26 cellular contexts compared by ENCODE assay signal in the genomic region with DNA sequence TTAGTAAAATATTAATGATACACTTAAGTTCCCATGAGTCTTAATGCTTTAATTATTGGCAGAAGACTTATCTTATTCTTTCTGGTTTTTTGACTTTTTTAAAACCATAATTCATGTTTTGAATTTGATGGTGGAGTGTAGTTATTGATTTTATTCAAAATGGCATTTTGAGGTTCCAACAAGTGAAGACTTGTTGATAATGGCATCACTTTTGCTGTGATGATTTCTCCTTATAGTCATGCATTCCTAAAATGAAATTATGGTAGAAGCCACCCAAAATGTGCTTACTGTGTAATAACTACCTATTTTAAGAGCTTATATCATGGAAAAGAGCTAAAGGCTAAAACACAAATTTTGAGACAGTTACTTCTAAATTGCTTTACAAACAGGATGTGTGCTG. TPM values are rescaled to one million over a fixed set of nuclear protein-coding genes. Genes with fewer than 3 reads are reported as not detected.
A peak's percentile ranks its signal among the peaks of the same experiment; 100 is the strongest.
DNase-seq lines count a peak whose midpoint lies in the region; ATAC-seq and TF ChIP-seq lines count a peak whose summit lies in the region.
"Had no signal": no experiment of that assay in that cellular context is flagged by ENCODE, and none has a peak within 500 bp of the region (broad histone marks: within the 10 kb centered on the region; RNA-seq: fewer than 3 reads in every experiment).

No MANE protein-coding gene starts in this region.

- POLR2A ChIA-PET in MCF 10A (lab: Yijun Ruan, JAX) (interaction anchor here (0.6 to 6.5 kb wide), 11 partner anchors 20 to 822 kb away, joined by 3 to 82 read pairs (median 4); partner anchors contain the start of genes IBTK, ME1 and TPBG), Panc1 (lab: Charles Lee) (no interaction called here)

- peak overlapping the region; percentile 17 for H3K27ac Mint-ChIP-seq in MCF 10A (ENCODE audit: low read depth, unreplicated experiment)
- H3K27ac Mint-ChIP-seq: stimulated activated naive CD8-positive, alpha-beta T cell treated with anti-CD3 and anti-CD28 coated beads, Interleukin-15, amount 100 ng/mL, for 72 hours had no signal

- BruUV-seq in MCF 10A (replicated peaks; lab: Mats Ljungman, UMichigan) (no TSS peak), Panc1 (replicated peaks; lab: Mats Ljungman, UMichigan) (no TSS peak)

- peaks cover 12% of the 10 kb centered on the region for H3K4me1 Mint-ChIP-seq in MCF 10A (ENCODE audit: insufficient read depth, unreplicated experiment)

- H3K9me3 Mint-ChIP-seq in MCF 10A (ENCODE audit: unreplicated experiment), result no peaks in the 10 kb centered on the region
- H3K9me3 Mint-ChIP-seq: neural crest cell; stimulated activated naive CD8-positive, alpha-beta T cell treated with anti-CD3 and anti-CD28 coated beads, Interleukin-15, amount 100 ng/mL, for 72 hours had no signal

- H3K4me3 Mint-ChIP-seq in MCF 10A (ENCODE audit: unreplicated experiment), result peak overlapping the region; percentile 85

- no peaks in the 10 kb centered on the region for H3K27me3 Mint-ChIP-seq in MCF 10A (ENCODE audit: insufficient read depth, unreplicated experiment)
- H3K27me3 Mint-ChIP-seq: stimulated activated naive CD8-positive, alpha-beta T cell treated with anti-CD3 and anti-CD28 coated beads, Interleukin-15, amount 100 ng/mL, for 72 hours had no signal

- no peaks in the 10 kb centered on the region for H3K9me3 ChIP-seq in breast epithelium
- H3K9me3 ChIP-seq in Panc1 (ENCODE audit: control insufficient read depth, insufficient read depth, low read depth, low read length), result no peaks in the 10 kb centered on the region
- H3K9me3 ChIP-seq in BE2C, result no peaks in the 10 kb centered on the region
- H3K9me3 ChIP-seq: ascending aorta, esophagus squamous epithelium, left lung, transverse colon had no signal

- in situ Hi-C loops in Panc1 (cut with HindIII; ENCODE audit: low pct_unique_long_range_greater_than_20kb, low sequenced_read_pairs), result no loop called here
- in situ Hi-C loops in ACHN (cut with HindIII; ENCODE audit: low pct_ligation_motif_present, low pct_unique_long_range_greater_than_20kb, low sequenced_read_pairs), result loop anchor here (25.0 kb wide), 1 partner anchor 832 kb away; the partner anchor contains the start of gene IBTK

- intact Hi-C loops in MCF 10A (cut with micrococcal nuclease), result loop anchor here (5.0 kb wide), 1 partner anchor 348 kb away; no protein-coding TSS in a partner anchor
- intact Hi-C loops in breast epithelium (cut with DNase I; ENCODE audit: low total_unique reads), result no loop called here
- intact Hi-C loops in Panc1 (cut with micrococcal nuclease; ENCODE audit: unreplicated experiment), result loop anchor here (5.0 to 10.0 kb wide), 3 partner anchors 128 to 443 kb away; partner anchors contain the start of gene PRSS35

- H3K4me3 ChIP-seq in breast epithelium, result no peak overlapping the region
- no peak overlapping the region; a peak in 1 of 4 replicates for H3K4me3 ChIP-seq in Panc1 (ENCODE audit: low read depth in 2 of 2, low read length in 2 of 2)
- H3K4me3 ChIP-seq in BE2C (ENCODE audit: low read depth, low read length), result no peak overlapping the region
- H3K4me3 ChIP-seq: left lung had no signal

- H3K36me3 ChIP-seq in breast epithelium, result no peaks in the 10 kb centered on the region
- no peaks in the 10 kb centered on the region; the same call in 1 of the 2 replicates for H3K36me3 ChIP-seq in Panc1 (ENCODE audit: control insufficient read depth, insufficient read depth, low read length)
- H3K36me3 ChIP-seq in BE2C, result no peaks in the 10 kb centered on the region
- H3K36me3 ChIP-seq: ascending aorta, esophagus squamous epithelium, left lung, transverse colon had no signal

- DNase-seq in MCF 10A (ENCODE audit: unreplicated experiment), result no peak
- no peak for DNase-seq in breast epithelium (ENCODE audit: low spot score in 2 of 2)
- DNase-seq in Panc1 (ENCODE audit: low read depth, low spot score), result no peak
- no peak for DNase-seq in epithelial cell of prostate (ENCODE audit: low read depth, low spot score)
- DNase-seq in DMS79 (lab: John Stamatoyannopoulos, UW), result no peak
- no peak for DNase-seq in ACHN
- DNase-seq in stimulated activated CD4-positive, alpha-beta T cell treated with anti-CD3 and anti-CD28 coated beads, Interleukin-4, amount 100 ng/mL, for 1 hour, result no peak
- DNase-seq in BE2C, result no peak
- DNase-seq: 8988T; activated CD8-positive, alpha-beta memory T cell treated with anti-CD3 and anti-CD28 coated beads for 24 hours; activated naive CD4-positive, alpha-beta T cell treated with anti-CD3 and anti-CD28 coated beads, Interleukin-2, amount 50 U/mL, for 16 hours; activated T-cell treated with anti-CD3 and anti-CD28 coated beads, Interleukin-2, amount 50 U/mL, for 48 hours; esophagus squamous epithelium; KG1; left lung; midbrain; NCI-H1092; NCI-H2029 treated with DMSO at 0.1 percent for 48 hours; NK-92 treated with Interleukin-12 subunit alpha and Interleukin-12 subunit beta, amount 100 ng/mL, for 24 hours; stimulated activated CD4-positive, alpha-beta T cell treated with anti-CD3 and anti-CD28 coated beads, Interleukin-4, amount 100 ng/mL, for 4 hours; stimulated activated naive CD8-positive, alpha-beta T cell treated with anti-CD3 and anti-CD28 coated beads, Interleukin-15, amount 100 ng/mL, for 72 hours; T-helper 9 cell; transverse colon had no signal

- no peak for TF ChIP-seq CTCF in MCF 10A (IDR thresholded peaks at IDR 0.05; ENCODE audit: unreplicated experiment)
- no peak for TF ChIP-seq CTCF in breast epithelium (IDR thresholded peaks at IDR 0.05)
- no peak for TF ChIP-seq CTCF in Panc1 (IDR thresholded peaks at IDR 0.05)
- no peak for TF ChIP-seq CTCF in BE2C (IDR thresholded peaks at IDR 0.05; ENCODE audit: low read depth, low read length)

- CTCF ChIA-PET in MCF 10A (lab: Yijun Ruan, JAX), result interaction anchor here (0.7 to 9.1 kb wide), 3 partner anchors 80 to 147 kb away, joined by 3 to 231 read pairs (median 3); no protein-coding TSS in a partner anchor
- CTCF ChIA-PET in Panc1 (lab: Charles Lee), result interaction anchor here (0.7 to 0.9 kb wide), 2 partner anchors 146 to 821 kb away, joined by 4 read pairs; no protein-coding TSS in a partner anchor

- H3K27me3 ChIP-seq in breast epithelium (no peaks in the 10 kb centered on the region), Panc1 (ENCODE audit: control insufficient read depth, insufficient read depth, low read length) (no peaks in the 10 kb centered on the region), BE2C (no peaks in the 10 kb centered on the region)
- H3K27me3 ChIP-seq: ascending aorta, esophagus squamous epithelium, left lung, transverse colon had no signal

- no peaks in the 10 kb centered on the region for H3K36me3 Mint-ChIP-seq in MCF 10A (ENCODE audit: insufficient read depth, unreplicated experiment)

- H3K27ac ChIP-seq in breast epithelium (peak overlapping the region in 1 of 2 donors; percentile 97), Panc1 (ENCODE audit: low read length) (peak overlapping the region; percentile 59; the same call in 1 of the 2 replicates), epithelial cell of prostate (peak overlapping the region; percentile 92)
- H3K27ac ChIP-seq: ascending aorta, RWPE1 had no signal

- no peak for TF ChIP-seq POLR2A in breast epithelium (IDR thresholded peaks at IDR 0.05)

- H3K4me1 ChIP-seq in breast epithelium, result peaks cover 0 to 14% of the 10 kb centered on the region in 2 donors
- peaks cover 34% of the 10 kb centered on the region for H3K4me1 ChIP-seq in Panc1 (ENCODE audit: control insufficient read depth, insufficient read depth, low read length)
- H3K4me1 ChIP-seq in BE2C, result no peaks in the 10 kb centered on the region

- no peak for ATAC-seq in Panc1
- ATAC-seq: left lung; stimulated activated naive CD8-positive, alpha-beta T cell treated with anti-CD3 and anti-CD28 coated beads, Interleukin-15, amount 100 ng/mL, for 72 hours had no signal

RNA-seq across cellular contexts. Expression of gene DOP1A, which starts 2.2 kb away (rescaled TPM):
- total RNA-seq in MCF 10A (2022) (25.8 and 31.3 TPM in 2 replicates), breast epithelium (10 to 100 TPM; 27.5 to 93.2 (median 56.4) TPM), Panc1 (2021; ENCODE audit: unreplicated experiment) (13.4 TPM)
- 3.7 TPM for polyA plus RNA-seq in Panc1 (2012; ENCODE audit: insufficient read length)
- 12.5 TPM for polyA plus RNA-seq in BE2C (2012; ENCODE audit: insufficient read depth, insufficient read length, low read depth)

RNA-seq across cellular contexts. Expression of gene UBE3D, which starts 4.0 kb away (rescaled TPM):
- 3.0 and 5.5 TPM in 2 replicates for total RNA-seq in MCF 10A (2022)
- 10 to 100 TPM in 2 of 3 donors, 1 to 10 TPM in 1; 8.8 to 14.7 (median 13.5) TPM for total RNA-seq in breast epithelium
- total RNA-seq in Panc1 (2021; ENCODE audit: unreplicated experiment), result 11.0 TPM
- polyA plus RNA-seq in Panc1 (2012; ENCODE audit: insufficient read length), result 7.1 TPM
- 6.4 TPM for polyA plus RNA-seq in BE2C (2012; ENCODE audit: insufficient read depth, insufficient read length, low read depth)
